9 cellular contexts compared by ENCODE assay signal in the genomic region with DNA sequence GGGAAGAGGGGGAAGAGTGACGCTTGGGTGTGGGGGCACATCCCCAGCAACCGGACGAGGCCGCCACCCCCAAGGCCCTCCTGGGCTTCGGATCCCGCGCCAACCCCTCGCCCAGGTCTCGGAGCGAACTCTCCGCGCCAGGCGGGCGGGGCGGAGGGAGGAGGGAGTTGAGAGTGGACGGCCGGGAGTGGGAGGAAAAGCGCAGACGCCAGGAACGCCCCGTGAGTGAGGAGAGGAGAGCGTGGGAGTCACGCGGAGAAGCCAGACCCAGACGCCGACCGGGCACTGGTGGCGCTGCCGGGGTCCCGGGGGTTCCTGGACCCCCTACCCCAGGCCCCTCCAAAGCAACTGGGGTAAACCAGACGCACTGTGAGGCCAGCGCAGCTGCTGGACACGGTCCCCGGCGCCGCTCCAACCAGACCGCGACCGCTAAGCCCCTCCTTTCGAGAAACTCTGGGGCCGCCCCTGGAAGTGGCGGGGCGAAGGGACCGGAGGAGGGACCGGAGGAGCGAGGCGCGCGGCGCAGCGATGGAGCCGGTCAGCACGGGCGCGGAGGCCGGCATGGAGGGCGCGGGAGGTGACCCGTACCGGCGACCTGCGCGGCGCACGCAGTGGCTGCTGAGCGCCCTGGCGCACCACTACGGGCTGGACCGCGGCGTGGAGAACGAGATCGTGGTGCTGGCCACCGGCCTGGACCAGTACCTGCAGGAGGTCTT. TPM values are rescaled to one million over a fixed set of nuclear protein-coding genes. Genes with fewer than 3 reads are reported as not detected.
A peak's percentile ranks its signal among the peaks of the same experiment; 100 is the strongest.
DNase-seq lines count a peak whose midpoint lies in the region; ATAC-seq, FAIRE-seq and TF ChIP-seq lines count a peak whose summit lies in the region.
"Had no signal": no experiment of that assay in that cellular context is flagged by ENCODE, and none has a peak within 500 bp of the region (broad histone marks: within the 10 kb centered on the region; RNA-seq: fewer than 3 reads in every experiment).

A gene with protein sequence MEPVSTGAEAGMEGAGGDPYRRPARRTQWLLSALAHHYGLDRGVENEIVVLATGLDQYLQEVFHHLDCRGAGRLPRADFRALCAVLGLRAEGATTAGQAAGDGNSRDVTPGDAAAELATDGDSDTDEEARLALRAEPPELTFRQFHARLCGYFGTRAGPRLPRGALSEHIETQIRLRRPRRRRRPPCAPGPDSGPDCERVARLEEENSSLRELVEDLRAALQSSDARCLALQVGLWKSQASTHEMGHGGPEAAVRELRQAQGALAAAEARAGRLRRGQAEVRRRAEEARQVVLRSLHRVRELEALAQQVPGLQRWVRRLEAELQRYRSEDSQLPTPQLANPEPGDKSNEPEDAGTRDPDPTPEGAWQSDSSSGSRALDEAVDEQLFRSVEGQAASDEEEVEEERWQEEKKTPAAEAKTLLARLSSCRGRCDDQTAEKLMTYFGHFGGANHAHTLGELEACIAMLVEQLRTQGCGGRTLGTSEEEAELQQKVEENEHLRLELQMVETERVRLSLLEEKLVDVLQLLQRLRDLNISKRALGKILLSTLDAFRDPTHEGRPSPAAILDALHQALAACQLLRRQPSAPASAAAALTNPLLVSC (plus strand): TSS at position 204 of the 716 bp plus-strand sequence. CDS start 325 bp downstream, at position 529.

- H3K4me3 ChIP-seq in A549 (peak within 1 kb of the TSS; percentile 38), coronary artery (peak within 1 kb of the TSS; percentile 78), mesodermal cell (ENCODE audit: extremely low read depth, insufficient read depth, low read length, poor library complexity, severe bottlenecking) (peak within 1 kb of the TSS; percentile 42), urinary bladder (ENCODE audit: low read depth, low read length) (peak within 1 kb of the TSS; percentile 62)
- peak within 1 kb of the TSS; percentile 44 for H3K4me3 ChIP-seq in Jurkat, Clone E6-1 (ENCODE audit: low read length)
- H3K4me3 ChIP-seq: GM12878 had no signal

- POLR2A ChIA-PET in A549 (lab: Yijun Ruan, JAX) = no interaction called here

- TF ChIP-seq POLR2A in A549 (IDR thresholded peaks at IDR 0.05; ENCODE audit: low read length) = no peak

- no peak for FAIRE-seq in A549 (lab: Jason Lieb, UNC)
- FAIRE-seq: GM12878 had no signal

- ATAC-seq in A549 (peak; percentile 20 to 61; a peak in 4 of 6 replicates), GM19467 (IDR thresholded peaks at IDR 0.05; ENCODE audit: unreplicated experiment) (no peak), HG03457 (IDR thresholded peaks at IDR 0.05; ENCODE audit: unreplicated experiment) (no peak), HG03571 (IDR thresholded peaks at IDR 0.05; ENCODE audit: unreplicated experiment) (no peak)

- no peak for TF ChIP-seq CTCF in A549 (IDR thresholded peaks at IDR 0.05)
- no peak for TF ChIP-seq CTCF in coronary artery (IDR thresholded peaks at IDR 0.05)

- H3K9me3 ChIP-seq in A549 (no peaks in the 10 kb centered on the region), mesodermal cell (ENCODE audit: control insufficient read depth, low read length) (no peaks in the 10 kb centered on the region)

- CTCF ChIA-PET in A549 (lab: Yijun Ruan, JAX) = no interaction called here

- no peak for TF ChIP-seq RAD21 in A549 (conservative IDR thresholded peaks at IDR 0.05 in 1 of 2, IDR thresholded peaks at IDR 0.05 in 1 of 2)

- 0% methylated on average over 5 of the region's 74 CpGs for WGBS in A549 (ENCODE audit: missing lambda C conversion rate)
- WGBS in mesodermal cell (ENCODE audit: insufficient coverage in 2 of 2), 2 experiments = 0 to 1% methylated on average over 37 to 64 of the region's 74 CpGs
- under 1% methylated on average over 74 of the region's 74 CpGs for WGBS in urinary bladder

- DNase-seq in A549 (ENCODE audit: low read depth in 1 of 2, low spot score in 1 of 2) (no peak), coronary artery (ENCODE audit: low spot score) (no peak)
- DNase-seq in Jurkat, Clone E6-1 (ENCODE audit: low read depth, low spot score) = no peak

- H3K27ac ChIP-seq in A549 (no peak within 1 kb of the TSS), coronary artery (peak within 1 kb of the TSS in 1 of 2 donors; percentile 69), mesodermal cell (ENCODE audit: low read depth, low read length, severe bottlenecking) (no peak within 1 kb of the TSS), urinary bladder (ENCODE audit: low read depth) (peak within 1 kb of the TSS; percentile 72)

- H3K4me1 ChIP-seq in A549 (no peaks in the 10 kb centered on the region), mesodermal cell (ENCODE audit: control insufficient read depth, insufficient read depth, low read length, poor library complexity, severe bottlenecking) (no peaks in the 10 kb centered on the region), urinary bladder (ENCODE audit: insufficient read depth) (peaks cover 3% of the 10 kb centered on the region)

- H3K4me2 ChIP-seq in A549 = peak within 1 kb of the TSS; percentile 77

- no peak for TF ChIP-seq EP300 in A549 (IDR thresholded peaks at IDR 0.05)

- H3K36me3 ChIP-seq in mesodermal cell (ENCODE audit: control insufficient read depth, insufficient read depth, low read length) (no peaks in the 10 kb centered on the region), urinary bladder (ENCODE audit: insufficient read depth) (no peaks in the 10 kb centered on the region)

TF ChIP-seq in A549, 52 proteins besides CTCF, POLR2A, EP300 and RAD21:
- TF ChIP-seq MYC (IDR thresholded peaks at IDR 0.05; ENCODE audit: borderline replicate concordance, low read length) (no peak), POLR2AphosphoS2 (conservative IDR thresholded peaks at IDR 0.05; ENCODE audit: low read length) (no peak), E2F6 (IDR thresholded peaks at IDR 0.05; ENCODE audit: borderline replicate concordance, low read depth) (no peak), BHLHE40 (IDR thresholded peaks at IDR 0.05; ENCODE audit: low read depth, low read length) (no peak), ATOH8 (CRISPR knock-in tag; IDR thresholded peaks at IDR 0.05; ENCODE audit: low read depth) (no peak), SREBF2 (IDR thresholded peaks at IDR 0.05) (no peak), ZSCAN20 (CRISPR knock-in tag; IDR thresholded peaks at IDR 0.05) (no peak), FOXS1 (CRISPR knock-in tag; IDR thresholded peaks at IDR 0.05) (no peak), NPAS2 (CRISPR knock-in tag; IDR thresholded peaks at IDR 0.05; ENCODE audit: borderline replicate concordance) (no peak), HOXB5 (CRISPR knock-in tag; IDR thresholded peaks at IDR 0.05) (no peak), HOXB13 (CRISPR knock-in tag; IDR thresholded peaks at IDR 0.05; ENCODE audit: low read depth) (no peak)
- TF ChIP-seq, protein P1, sequence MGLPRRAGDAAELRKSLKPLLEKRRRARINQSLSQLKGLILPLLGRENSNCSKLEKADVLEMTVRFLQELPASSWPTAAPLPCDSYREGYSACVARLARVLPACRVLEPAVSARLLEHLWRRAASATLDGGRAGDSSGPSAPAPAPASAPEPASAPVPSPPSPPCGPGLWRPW (IDR thresholded peaks at IDR 0.05) = no peak
- TF ChIP-seq, protein P2, sequence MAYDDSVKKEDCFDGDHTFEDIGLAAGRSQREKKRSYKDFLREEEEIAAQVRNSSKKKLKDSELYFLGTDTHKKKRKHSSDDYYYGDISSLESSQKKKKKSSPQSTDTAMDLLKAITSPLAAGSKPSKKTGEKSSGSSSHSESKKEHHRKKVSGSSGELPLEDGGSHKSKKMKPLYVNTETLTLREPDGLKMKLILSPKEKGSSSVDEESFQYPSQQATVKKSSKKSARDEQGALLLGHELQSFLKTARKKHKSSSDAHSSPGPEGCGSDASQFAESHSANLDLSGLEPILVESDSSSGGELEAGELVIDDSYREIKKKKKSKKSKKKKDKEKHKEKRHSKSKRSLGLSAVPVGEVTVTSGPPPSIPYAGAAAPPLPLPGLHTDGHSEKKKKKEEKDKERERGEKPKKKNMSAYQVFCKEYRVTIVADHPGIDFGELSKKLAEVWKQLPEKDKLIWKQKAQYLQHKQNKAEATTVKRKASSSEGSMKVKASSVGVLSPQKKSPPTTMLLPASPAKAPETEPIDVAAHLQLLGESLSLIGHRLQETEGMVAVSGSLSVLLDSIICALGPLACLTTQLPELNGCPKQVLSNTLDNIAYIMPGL (CRISPR knock-in tag; IDR thresholded peaks at IDR 0.05; ENCODE audit: borderline replicate concordance) = no peak

RNA-seq across cellular contexts. Expression of the gene that starts here (rescaled TPM):
- polyA plus RNA-seq in A549 (2011; rRNA removed) = 0.04 and 0.07 TPM in 2 replicates
- polyA plus RNA-seq in A549 (2012; cell fraction: cytosol; rRNA removed) = 0.03 TPM in 2 replicates
- 0.01 TPM in 1 of 2 replicates, not detected in the other for polyA plus RNA-seq in A549 (2012; cell fraction: nucleus; rRNA removed)
- polyA plus RNA-seq in A549 (2017; fragmentation: RNase III; extraction: RNeasy Plus Mini Kit Qiagen cat#74134 plus additional on column Dnase treatment) = not detected in 3 replicates
- polyA minus RNA-seq in A549 (2011; rRNA and poly(A)+ RNA removed) = not detected in 2 replicates
- not detected for polyA plus RNA-seq in Jurkat, Clone E6-1 (2012; ENCODE audit: insufficient read depth, insufficient read length)
- 1.2 TPM for polyA plus RNA-seq in mesodermal cell (2013, experiment 1 of 2)
- polyA plus RNA-seq in mesodermal cell (2013, experiment 2 of 2) = 0.61 TPM
- 5.7 TPM for total RNA-seq in urinary bladder
- 4.3 TPM for polyA plus RNA-seq in urinary bladder
- total RNA-seq: GM12878 had no signal
- polyA plus RNA-seq: GM12878 had no signal

Comparison
In these comparisons a context has a peak if more than half of its experiments do, and no peak if none do; other contexts are left out.
1. Peak in ATAC-seq, H3K4me3 ChIP-seq and H3K4me2 ChIP-seq in A549; RNA of the gene not detected or under 1 TPM.